27 cellular contexts compared by ENCODE assay signal in the genomic region with DNA sequence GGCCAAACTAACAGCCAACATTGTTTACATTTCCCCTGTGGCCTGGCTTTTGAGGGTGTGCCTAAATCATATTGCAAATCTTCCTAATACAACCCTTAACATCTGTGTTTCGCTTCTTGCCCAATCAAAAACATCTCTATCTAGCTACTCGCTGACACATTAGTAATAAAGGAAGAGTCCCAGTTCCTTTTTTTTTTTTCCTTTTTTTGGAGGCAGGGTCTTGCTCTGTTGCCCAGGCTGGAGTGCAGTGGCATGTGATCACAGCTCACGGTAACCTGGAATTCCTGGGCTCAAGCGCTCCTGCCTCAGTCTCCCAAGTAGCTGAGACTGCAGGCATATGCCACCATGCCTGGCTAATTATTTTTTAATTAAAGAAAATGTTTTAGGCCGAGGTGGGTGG.
"Had no signal": no experiment of that assay in that cellular context is flagged by ENCODE, and none has a peak within 500 bp of the region (broad histone marks: within the 10 kb centered on the region; RNA-seq: fewer than 3 reads in every experiment).

No MANE protein-coding gene starts in this region.

- DNase-seq: effector CD8-positive, alpha-beta T cell; endodermal cell; foreskin keratinocyte; heart left ventricle; left cardiac atrium; left lung; mesenchymal stem cell; mucosa of descending colon; naive B cell; right lobe of liver; small intestine; stimulated activated CD4-positive, alpha-beta T cell treated with anti-CD3 and anti-CD28 coated beads, Interleukin-15, amount 100 ng/mL, for 24 hours; stimulated activated CD4-positive, alpha-beta T cell treated with anti-CD3 and anti-CD28 coated beads, Interleukin-2, amount 100 ng/mL, for 48 hours; stimulated activated naive B cell treated with anti-CD40 and anti-IgM and Interleukin-4, amounts not matched to agents 10 μg/mL and 1 μg/mL and 100 μg/mL, for 72 hours; transverse colon; upper lobe of right lung; uterus had no signal

- H3K4me3 ChIP-seq: gastroesophageal sphincter, heart left ventricle, hepatocyte, left lung, mucosa of descending colon, neural progenitor cell, right lobe of liver, thoracic aorta, transverse colon, upper lobe of right lung, uterus had no signal

- H3K36me3 ChIP-seq: thoracic aorta, transverse colon, uterus had no signal

- H3K9me3 ChIP-seq: gastroesophageal sphincter, heart left ventricle, left lung, mucosa of descending colon, right lobe of liver, thoracic aorta, transverse colon, upper lobe of right lung, uterus had no signal

- H3K27me3 ChIP-seq: foreskin keratinocyte, gastroesophageal sphincter, hepatocyte, left lung, right lobe of liver, upper lobe of right lung, uterus had no signal

- H3K9me3 Mint-ChIP-seq: endodermal cell; mesothelial cell of epicardium; naive B cell; nephron; neural progenitor cell; stimulated activated naive B cell treated with anti-CD40 and anti-IgM and Interleukin-4, amounts not matched to agents 10 μg/mL and 1 μg/mL and 100 μg/mL, for 72 hours; stimulated activated naive CD8-positive, alpha-beta T cell treated with anti-CD3 and anti-CD28 coated beads, Interleukin-15, Interleukin-2, amounts not matched to agents 100 ng/mL and 50 ng/mL, for 24 hours had no signal

- H3K4me3 Mint-ChIP-seq: endodermal cell; mesothelial cell of epicardium; neural progenitor cell; stimulated activated naive B cell treated with anti-CD40 and anti-IgM and Interleukin-4, amounts not matched to agents 10 μg/mL and 1 μg/mL and 100 μg/mL, for 72 hours; stimulated activated naive CD8-positive, alpha-beta T cell treated with anti-CD3 and anti-CD28 coated beads, Interleukin-15, Interleukin-2, amounts not matched to agents 100 ng/mL and 50 ng/mL, for 24 hours had no signal

- H3K4me1 ChIP-seq: foreskin keratinocyte, right lobe of liver, uterus had no signal

- H3K27ac ChIP-seq: epithelial cell of prostate, foreskin keratinocyte, gastroesophageal sphincter, heart left ventricle, hepatocyte, left lung, neural progenitor cell, parathyroid adenoma, right lobe of liver, thoracic aorta, transverse colon, upper lobe of right lung, uterus had no signal

- H3K27ac Mint-ChIP-seq: endodermal cell; mesothelial cell of epicardium; nephron; neural progenitor cell; progenitor cell of endocrine pancreas; stimulated activated naive B cell treated with anti-CD40 and anti-IgM and Interleukin-4, amounts not matched to agents 10 μg/mL and 1 μg/mL and 100 μg/mL, for 72 hours; stimulated activated naive CD8-positive, alpha-beta T cell treated with anti-CD3 and anti-CD28 coated beads, Interleukin-15, Interleukin-2, amounts not matched to agents 100 ng/mL and 50 ng/mL, for 24 hours had no signal
